In genomic region chr4:7960790-7961655, GRCh38 we compare ENCODE assay signal across 8 cellular contexts. TPM values are rescaled to one million over a fixed set of nuclear protein-coding genes. Genes with fewer than 3 reads are reported as not detected.
DNase-seq lines count a peak whose midpoint lies in the region; ATAC-seq and TF ChIP-seq lines count a peak whose summit lies in the region.

No MANE protein-coding gene starts in this region.

- TF ChIP-seq CTCF in nephron progenitor cell (IDR thresholded peaks at IDR 0.05) (no peak), type B pancreatic cell (conservative IDR thresholded peaks at IDR 0.05) (no peak), glutamatergic neuron (IDR thresholded peaks at IDR 0.05; ENCODE audit: partially characterized antibody, unreplicated experiment) (no peak)

- H3K27ac Mint-ChIP-seq in T-helper 1 cell treated with Interleukin-12 subunit alpha and Interleukin-12 subunit beta and Interleukin-4 antibody, amounts not matched to agents 30 μg/mL and 1 μg/mL, for 36 hours: peak overlapping the region; percentile 79
- peak overlapping the region; percentile 85 for H3K27ac Mint-ChIP-seq in nephron progenitor cell
- H3K27ac Mint-ChIP-seq in type B pancreatic cell: peak overlapping the region; percentile 91
- no peak overlapping the region for H3K27ac Mint-ChIP-seq in glutamatergic neuron (ENCODE audit: unreplicated experiment)

- peak overlapping the region; percentile 38 for H3K4me3 Mint-ChIP-seq in T-helper 1 cell treated with Interleukin-12 subunit alpha and Interleukin-12 subunit beta and Interleukin-4 antibody, amounts not matched to agents 30 μg/mL and 1 μg/mL, for 36 hours
- H3K4me3 Mint-ChIP-seq in nephron progenitor cell: no peak overlapping the region
- H3K4me3 Mint-ChIP-seq in type B pancreatic cell: peak overlapping the region; percentile 44
- H3K4me3 Mint-ChIP-seq in glutamatergic neuron (ENCODE audit: unreplicated experiment): no peak overlapping the region

- no peaks in the 10 kb centered on the region for H3K36me3 Mint-ChIP-seq in T-helper 1 cell treated with Interleukin-12 subunit alpha and Interleukin-12 subunit beta and Interleukin-4 antibody, amounts not matched to agents 30 μg/mL and 1 μg/mL, for 36 hours (ENCODE audit: low read depth)
- H3K36me3 Mint-ChIP-seq in nephron progenitor cell (ENCODE audit: low read depth) (no peaks in the 10 kb centered on the region), type B pancreatic cell (no peaks in the 10 kb centered on the region), glutamatergic neuron (ENCODE audit: unreplicated experiment) (no peaks in the 10 kb centered on the region)

- peaks cover 28% of the 10 kb centered on the region for H3K4me1 Mint-ChIP-seq in T-helper 1 cell treated with Interleukin-12 subunit alpha and Interleukin-12 subunit beta and Interleukin-4 antibody, amounts not matched to agents 30 μg/mL and 1 μg/mL, for 36 hours (ENCODE audit: low read depth)
- peaks cover 60% of the 10 kb centered on the region for H3K4me1 Mint-ChIP-seq in nephron progenitor cell
- peaks cover 33% of the 10 kb centered on the region for H3K4me1 Mint-ChIP-seq in type B pancreatic cell (ENCODE audit: unreplicated experiment)
- H3K4me1 Mint-ChIP-seq in glutamatergic neuron (ENCODE audit: low read depth, unreplicated experiment): peaks cover 26% of the 10 kb centered on the region

- H3K9me3 Mint-ChIP-seq in T-helper 1 cell treated with Interleukin-12 subunit alpha and Interleukin-12 subunit beta and Interleukin-4 antibody, amounts not matched to agents 30 μg/mL and 1 μg/mL, for 36 hours: no peaks in the 10 kb centered on the region
- H3K9me3 Mint-ChIP-seq in nephron progenitor cell (no peaks in the 10 kb centered on the region), type B pancreatic cell (no peaks in the 10 kb centered on the region), glutamatergic neuron (ENCODE audit: unreplicated experiment) (peaks cover 10% of the 10 kb centered on the region)

- no peaks in the 10 kb centered on the region for H3K27me3 Mint-ChIP-seq in T-helper 1 cell treated with Interleukin-12 subunit alpha and Interleukin-12 subunit beta and Interleukin-4 antibody, amounts not matched to agents 30 μg/mL and 1 μg/mL, for 36 hours (ENCODE audit: low read depth)
- H3K27me3 Mint-ChIP-seq in nephron progenitor cell (ENCODE audit: low read depth, poor library complexity): peaks cover 4% of the 10 kb centered on the region
- no peaks in the 10 kb centered on the region for H3K27me3 Mint-ChIP-seq in type B pancreatic cell
- peaks cover 10% of the 10 kb centered on the region for H3K27me3 Mint-ChIP-seq in glutamatergic neuron (ENCODE audit: unreplicated experiment)

- peak; percentile 36 for DNase-seq in central memory CD4-positive, alpha-beta T cell
- DNase-seq in nephron progenitor cell (no peak), type B pancreatic cell (ENCODE audit: extremely low spot score, unreplicated experiment) (no peak), glutamatergic neuron (no peak), NCI-H2196 treated with DMSO at 0.1 percent for 48 hours (lab: John Stamatoyannopoulos, UW; ENCODE audit: unreplicated experiment) (no peak)

- ATAC-seq in GM18517 (IDR thresholded peaks at IDR 0.05; ENCODE audit: unreplicated experiment): peak; percentile 64
- peak; percentile 63 for ATAC-seq in HG02973 (IDR thresholded peaks at IDR 0.05; ENCODE audit: unreplicated experiment)

RNA-seq across cellular contexts. Expression of gene AFAP1, which starts 21.4 kb away (rescaled TPM):
- 36.6 and 37.2 TPM in 2 replicates for total RNA-seq in type B pancreatic cell (ENCODE audit: low replicate concordance)
- total RNA-seq in glutamatergic neuron (ENCODE audit: unreplicated experiment): 528 TPM

Comparison
In these comparisons a context has a peak if more than half of its experiments do, and no peak if none do; other contexts are left out.
1. H3K4me3 Mint-ChIP-seq: peak in T-helper 1 cell treated with Interleukin-12 subunit alpha and Interleukin-12 subunit beta and Interleukin-4 antibody, amounts not matched to agents 30 μg/mL and 1 μg/mL, for 36 hours (single experiment) and type B pancreatic cell (single experiment); none in nephron progenitor cell (single experiment) and glutamatergic neuron (single experiment).
2. RNA of gene AFAP1, which starts 21.4 kb away (total RNA-seq): 528 TPM in glutamatergic neuron (single experiment); 36.6 to 37.2 TPM in type B pancreatic cell; every median in the first group is over 10 times any median in the second.